Comparison of ENCODE assay signal across 28 cellular contexts in the genomic region with DNA sequence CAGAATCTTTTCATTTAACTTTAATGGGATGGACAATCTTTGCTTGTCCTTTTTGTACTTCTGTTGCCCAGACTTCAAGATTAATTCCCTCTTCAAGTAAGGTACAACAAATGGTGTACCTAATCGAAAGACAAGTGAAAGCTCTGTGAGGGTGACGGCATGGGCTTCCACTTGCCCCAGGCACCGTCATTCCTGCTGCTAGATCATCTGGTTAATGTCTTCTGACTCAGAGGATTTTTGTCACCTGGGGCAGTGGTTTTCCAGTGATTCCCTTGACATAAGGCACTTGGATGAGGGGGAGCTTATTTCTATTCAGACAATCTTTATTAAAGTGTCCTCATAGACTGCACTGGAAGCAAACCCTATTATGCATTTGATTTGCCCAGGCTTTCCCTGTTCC.
"Had no signal": no experiment of that assay in that cellular context is flagged by ENCODE, and none has a peak within 500 bp of the region (broad histone marks: within the 10 kb centered on the region; RNA-seq: fewer than 3 reads in every experiment).

No MANE protein-coding gene starts in this region.

- H3K4me3 ChIP-seq: neural progenitor cell, ovary, psoas muscle, right lobe of liver, sigmoid colon, stomach, thoracic aorta, thyroid gland, tibial nerve, upper lobe of left lung, vagina had no signal

- H3K4me1 Mint-ChIP-seq: natural killer cell; nephron; neural progenitor cell; stimulated activated effector memory CD8-positive, alpha-beta T cell treated with anti-CD3 and anti-CD28 coated beads, Interleukin-12 subunit alpha, Interleukin-12 subunit beta, amount 100 ng/mL, for 72 hours; stimulated activated naive B cell treated with anti-CD40 and anti-IgM and Interleukin-4, amounts not matched to agents 10 μg/mL and 1 μg/mL and 100 μg/mL, for 72 hours had no signal

- H3K36me3 Mint-ChIP-seq: natural killer cell; neural progenitor cell; stimulated activated effector memory CD8-positive, alpha-beta T cell treated with anti-CD3 and anti-CD28 coated beads, Interleukin-12 subunit alpha, Interleukin-12 subunit beta, amount 100 ng/mL, for 72 hours; stimulated activated naive B cell treated with anti-CD40 and anti-IgM and Interleukin-4, amounts not matched to agents 10 μg/mL and 1 μg/mL and 100 μg/mL, for 72 hours had no signal

- H3K27me3 ChIP-seq: neural progenitor cell, ovary, right lobe of liver, sigmoid colon, stomach, thyroid gland, tibial nerve, upper lobe of left lung, vagina had no signal

- H3K9me3 Mint-ChIP-seq: natural killer cell; nephron; neural progenitor cell; stimulated activated effector memory CD8-positive, alpha-beta T cell treated with anti-CD3 and anti-CD28 coated beads, Interleukin-12 subunit alpha, Interleukin-12 subunit beta, amount 100 ng/mL, for 72 hours; stimulated activated naive B cell treated with anti-CD40 and anti-IgM and Interleukin-4, amounts not matched to agents 10 μg/mL and 1 μg/mL and 100 μg/mL, for 72 hours; stimulated activated naive CD8-positive, alpha-beta T cell treated with anti-CD3 and anti-CD28 coated beads, Interleukin-15, Interleukin-2, amounts not matched to agents 100 ng/mL and 50 ng/mL, for 24 hours had no signal

- H3K4me3 Mint-ChIP-seq: natural killer cell; nephron; neural progenitor cell; stimulated activated effector memory CD8-positive, alpha-beta T cell treated with anti-CD3 and anti-CD28 coated beads, Interleukin-12 subunit alpha, Interleukin-12 subunit beta, amount 100 ng/mL, for 72 hours; stimulated activated naive B cell treated with anti-CD40 and anti-IgM and Interleukin-4, amounts not matched to agents 10 μg/mL and 1 μg/mL and 100 μg/mL, for 72 hours; stimulated activated naive CD8-positive, alpha-beta T cell treated with anti-CD3 and anti-CD28 coated beads, Interleukin-15, Interleukin-2, amounts not matched to agents 100 ng/mL and 50 ng/mL, for 24 hours had no signal

- H2AFZ ChIP-seq: neural progenitor cell, parathyroid adenoma had no signal

- H3K9me3 ChIP-seq: ovary, psoas muscle, right lobe of liver, sigmoid colon, stomach, thoracic aorta, thyroid gland, tibial nerve, upper lobe of left lung, vagina had no signal

- DNase-seq: natural killer cell; occipital lobe; ovary; posterior cingulate gyrus; psoas muscle; right cardiac atrium; right lobe of liver; sigmoid colon; stimulated activated CD4-positive, alpha-beta T cell treated with anti-CD3 and anti-CD28 coated beads, Interleukin-15, amount 100 ng/mL, for 24 hours; stimulated activated CD4-positive, alpha-beta T cell treated with anti-CD3 and anti-CD28 coated beads, Interleukin-2, amount 100 ng/mL, for 24 hours; stimulated activated CD4-positive, alpha-beta T cell treated with anti-CD3 and anti-CD28 coated beads, Interleukin-4, amount 100 ng/mL, for 1 hour; stimulated activated CD4-positive, alpha-beta T cell treated with anti-CD3 and anti-CD28 coated beads, Interleukin-4, amount 100 ng/mL, for 4 hours; stimulated activated naive B cell treated with anti-CD40 and anti-IgM and Interleukin-4, amounts not matched to agents 10 μg/mL and 1 μg/mL and 100 μg/mL, for 72 hours; stimulated activated naive CD4-positive, alpha-beta T cell treated with Interleukin-2 at 50 U/mL for 16 hours; stomach; thyroid gland; upper lobe of left lung had no signal

- H3K36me3 ChIP-seq: neural progenitor cell, ovary, right lobe of liver, sigmoid colon, stomach, thoracic aorta, thyroid gland, tibial nerve, upper lobe of left lung, vagina had no signal

- H3K4me1 ChIP-seq: neural progenitor cell, parathyroid adenoma, psoas muscle, right lobe of liver, sigmoid colon, stomach, thyroid gland, tibial nerve, upper lobe of left lung, vagina had no signal

- H3K79me2 ChIP-seq: parathyroid adenoma had no signal

- H3K27ac ChIP-seq: neural progenitor cell, ovary, parathyroid adenoma, psoas muscle, right lobe of liver, sigmoid colon, stomach, thoracic aorta, thyroid gland, tibial nerve, upper lobe of left lung, vagina had no signal

- H3K27ac Mint-ChIP-seq: natural killer cell; nephron; neural progenitor cell; progenitor cell of endocrine pancreas; stimulated activated effector memory CD8-positive, alpha-beta T cell treated with anti-CD3 and anti-CD28 coated beads, Interleukin-12 subunit alpha, Interleukin-12 subunit beta, amount 100 ng/mL, for 72 hours; stimulated activated naive B cell treated with anti-CD40 and anti-IgM and Interleukin-4, amounts not matched to agents 10 μg/mL and 1 μg/mL and 100 μg/mL, for 72 hours; stimulated activated naive CD8-positive, alpha-beta T cell treated with anti-CD3 and anti-CD28 coated beads, Interleukin-15, Interleukin-2, amounts not matched to agents 100 ng/mL and 50 ng/mL, for 24 hours had no signal

- FAIRE-seq: small intestine, urothelium cell line had no signal

- ATAC-seq: natural killer cell; psoas muscle; right cardiac atrium; right lobe of liver; stimulated activated effector memory CD8-positive, alpha-beta T cell treated with anti-CD3 and anti-CD28 coated beads, Interleukin-12 subunit alpha, Interleukin-12 subunit beta, amount 100 ng/mL, for 72 hours; stimulated activated naive B cell treated with anti-CD40 and anti-IgM and Interleukin-4, amounts not matched to agents 10 μg/mL and 1 μg/mL and 100 μg/mL, for 72 hours had no signal

- H3K4me2 ChIP-seq: neural progenitor cell had no signal

- H3K9ac ChIP-seq: neural progenitor cell, parathyroid adenoma had no signal

- H3K27me3 Mint-ChIP-seq: progenitor cell of endocrine pancreas; stimulated activated naive CD8-positive, alpha-beta T cell treated with anti-CD3 and anti-CD28 coated beads, Interleukin-15, Interleukin-2, amounts not matched to agents 100 ng/mL and 50 ng/mL, for 24 hours had no signal
